8 cellular contexts compared by ENCODE assay signal in genomic region chr4:47485047-47485692, GRCh38. TPM values are rescaled to one million over a fixed set of nuclear protein-coding genes. Genes with fewer than 3 reads are reported as not detected.
DNase-seq lines count a peak whose midpoint lies in the region; ATAC-seq, FAIRE-seq and TF ChIP-seq lines count a peak whose summit lies in the region.

Gene ATP10D (plus strand): TSS chr4:47485275. CDS start chr4:47512541, 27,266 bp downstream.

- CTCF ChIA-PET in activated CD4-positive, alpha-beta T cell treated with anti-CD3 and anti-CD28 coated beads for 36 hours (lab: Charles Lee) = interaction anchor here (0.6 to 3.7 kb wide), 10 partner anchors 12 to 681 kb away, joined by 3 to 18 read pairs (median 4); partner anchors contain the start of gene COMMD8

- H3K36me3 Mint-ChIP-seq in activated CD4-positive, alpha-beta T cell treated with anti-CD3 and anti-CD28 coated beads for 36 hours (ENCODE audit: low read depth) = no peaks in the 10 kb centered on the region

- H3K4me1 Mint-ChIP-seq in activated CD4-positive, alpha-beta T cell treated with anti-CD3 and anti-CD28 coated beads for 36 hours = peaks cover 26% of the 10 kb centered on the region

- H3K27me3 Mint-ChIP-seq in activated CD4-positive, alpha-beta T cell treated with anti-CD3 and anti-CD28 coated beads for 36 hours = no peaks in the 10 kb centered on the region

- peak; percentile 47 for FAIRE-seq in colon (lab: Jason Lieb, UNC)

- H3K4me3 ChIP-seq in AG10803 (ENCODE audit: low read length) = peak within 1 kb of the TSS; percentile 85

- intact Hi-C loops in activated CD4-positive, alpha-beta T cell treated with anti-CD3 and anti-CD28 coated beads for 36 hours (cut with DNase I, micrococcal nuclease) = loop anchor here (1.0 to 5.0 kb wide), 3 partner anchors 22 to 77 kb away; partner anchors contain the start of gene COMMD8 (in 2 of the 2)

- 0 out of 2 replicates have a peak, but pooled peaks have one; percentile 19 for TF ChIP-seq CTCF in AG10803 (conservative IDR thresholded peaks at IDR 0.05; ENCODE audit: low read length)

- ATAC-seq in GM19025 (IDR thresholded peaks at IDR 0.05; ENCODE audit: low read depth, unreplicated experiment) (peak; percentile 98), HG03280 (IDR thresholded peaks at IDR 0.05; ENCODE audit: unreplicated experiment) (peak; percentile 96)
- peak; percentile 97 for ATAC-seq in activated CD4-positive, alpha-beta T cell treated with anti-CD3 and anti-CD28 coated beads for 36 hours

- no peaks in the 10 kb centered on the region for H3K9me3 Mint-ChIP-seq in activated CD4-positive, alpha-beta T cell treated with anti-CD3 and anti-CD28 coated beads for 36 hours (ENCODE audit: low read depth)

- peak within 1 kb of the TSS; percentile 83 for H3K4me3 Mint-ChIP-seq in activated CD4-positive, alpha-beta T cell treated with anti-CD3 and anti-CD28 coated beads for 36 hours

- POLR2A ChIA-PET in activated CD4-positive, alpha-beta T cell treated with anti-CD3 and anti-CD28 coated beads for 36 hours (lab: Charles Lee) = interaction anchor here (0.5 to 1.2 kb wide), 3 partner anchors 14 to 429 kb away, joined by 3 to 9 read pairs (median 4); no protein-coding TSS in a partner anchor

- H3K27ac Mint-ChIP-seq in activated CD4-positive, alpha-beta T cell treated with anti-CD3 and anti-CD28 coated beads for 36 hours = peak within 1 kb of the TSS; percentile 82

- DNase-seq in AG10803 (ENCODE audit: low read depth) (peak; percentile 92), NCI-H446 (lab: John Stamatoyannopoulos, UW) (peak; percentile 46 to 74), kidney glomerular epithelial cell (lab: John Stamatoyannopoulos, UW) (peak; percentile 91)
- peak; percentile 88 for DNase-seq in activated CD4-positive, alpha-beta T cell treated with anti-CD3 and anti-CD28 coated beads for 36 hours
- peak; percentile 44 to 69 for DNase-seq in stimulated activated CD4-positive, alpha-beta T cell treated with anti-CD3 and anti-CD28 coated beads, Interleukin-15, amount 100 ng/mL, for 48 hours (ENCODE audit: low read depth in 2 of 2)

RNA-seq across cellular contexts. Expression of gene ATP10D, which starts in this region (rescaled TPM):
- 1 to 10 TPM; 2.5 to 2.8 TPM for total RNA-seq in activated CD4-positive, alpha-beta T cell treated with anti-CD3 and anti-CD28 coated beads for 36 hours

Comparison
In these comparisons a context has a peak if more than half of its experiments do, and no peak if none do; other contexts are left out.
1. Peak in every context shown above with its lines: DNase-seq, ATAC-seq and H3K4me3 ChIP-seq.